Comparison of ENCODE assay signal across 1 cellular context in genomic region chr14:91396959-91397815, GRCh38.
A peak's percentile ranks its signal among the peaks of the same experiment; 100 is the strongest.
TF ChIP-seq lines count a peak whose summit lies in the region.

No MANE protein-coding gene starts in this region.

TF ChIP-seq in K562, 482 proteins besides CTCF, POLR2A, EP300 and RAD21 (continued from another document and continues in another):
- TF ChIP-seq EHMT2 (IDR thresholded peaks at IDR 0.05) (no peak), CGGBP1 (CRISPR knock-in tag; IDR thresholded peaks at IDR 0.05) (no peak), ZNF133 (CRISPR knock-in tag; IDR thresholded peaks at IDR 0.05) (no peak), NR3C1 (CRISPR knock-in tag; IDR thresholded peaks at IDR 0.05) (no peak), PYGO2 (tag; IDR thresholded peaks at IDR 0.05) (no peak), SIN3A (IDR thresholded peaks at IDR 0.05; ENCODE audit: borderline replicate concordance in 2 of 2, control insufficient read depth in 1 of 2, low read depth in 2 of 2, low read length in 2 of 2) (no peak), CBFA2T3 (IDR thresholded peaks at IDR 0.05) (peak; percentile 22; the same call in 1 of the 2 replicates), ZNF717 (CRISPR knock-in tag; IDR thresholded peaks at IDR 0.05) (no peak), ZNF316 (IDR thresholded peaks at IDR 0.05) (no peak), ZNF318 (IDR thresholded peaks at IDR 0.05; ENCODE audit: borderline replicate concordance in 1 of 2, low read depth in 1 of 2) (no peak), ZNF77 (CRISPR knock-in tag; IDR thresholded peaks at IDR 0.05) (no peak), NR2F6 (CRISPR knock-in tag; IDR thresholded peaks at IDR 0.05) (no peak), KDM1A (IDR thresholded peaks at IDR 0.05) (peak in 1 of 2 experiments; percentile 22; a peak in 1 of 4 replicates), FOS (IDR thresholded peaks at IDR 0.05; ENCODE audit: extremely low read depth, insufficient read length) (no peak), PURB (CRISPR knock-in tag; IDR thresholded peaks at IDR 0.05; ENCODE audit: low read depth) (no peak), ZNF589 (CRISPR knock-in tag; IDR thresholded peaks at IDR 0.05; ENCODE audit: low read depth) (no peak), STAT5B (CRISPR knock-in tag; IDR thresholded peaks at IDR 0.05) (no peak), USF1 (CRISPR knock-in tag; IDR thresholded peaks at IDR 0.05) (no peak), SMAD1 (IDR thresholded peaks at IDR 0.05; ENCODE audit: low read depth, low read length, partially characterized antibody) (no peak), TCF7L2 (IDR thresholded peaks at IDR 0.05; ENCODE audit: low read depth, low read length) (no peak), PHF20 (IDR thresholded peaks at IDR 0.05; ENCODE audit: partially characterized antibody) (no peak), SMAD2 (IDR thresholded peaks at IDR 0.05; ENCODE audit: low read depth, low read length) (no peak), FOXJ3 (CRISPR knock-in tag; IDR thresholded peaks at IDR 0.05) (no peak), NFIC (IDR thresholded peaks at IDR 0.05) (0 out of 2 replicates have a peak, but pooled peaks have one; percentile 21), TCFL5 (CRISPR knock-in tag; conservative IDR thresholded peaks at IDR 0.05) (no peak), SREBF2 (CRISPR knock-in tag; IDR thresholded peaks at IDR 0.05) (no peak), SRSF7 (optimal IDR thresholded peaks at IDR 0.05; ENCODE audit: low read depth, low read length) (no peak), ZNF212 (CRISPR knock-in tag; IDR thresholded peaks at IDR 0.05) (no peak), ZNF354B (CRISPR knock-in tag; IDR thresholded peaks at IDR 0.05) (no peak), TAF1 (IDR thresholded peaks at IDR 0.05; ENCODE audit: control insufficient read depth, extremely low read depth, insufficient read depth, low read length, severe bottlenecking) (no peak), RBM39 (optimal IDR thresholded peaks at IDR 0.05; ENCODE audit: low read depth, low read length) (no peak), ZNF408 (CRISPR knock-in tag; IDR thresholded peaks at IDR 0.05; ENCODE audit: low read depth) (no peak), FOXP4 (CRISPR knock-in tag; IDR thresholded peaks at IDR 0.05; ENCODE audit: borderline replicate concordance) (no peak), TSHZ1 (CRISPR knock-in tag; IDR thresholded peaks at IDR 0.05) (no peak), ESRRB (CRISPR knock-in tag; IDR thresholded peaks at IDR 0.05; ENCODE audit: borderline replicate concordance) (no peak), ZNF507 (tag; conservative IDR thresholded peaks at IDR 0.05) (no peak)
